ENCODE assay signal across 11 cellular contexts in genomic region chr4:113117346-113117677, GRCh38.
DNase-seq lines count a peak whose midpoint lies in the region; ATAC-seq, FAIRE-seq and TF ChIP-seq lines count a peak whose summit lies in the region.
"Had no signal": no experiment of that assay in that cellular context is flagged by ENCODE, and none has a peak within 500 bp of the region (broad histone marks: within the 10 kb centered on the region; RNA-seq: fewer than 3 reads in every experiment).

No MANE protein-coding gene starts in this region.

- DNase-seq in GM23338 (ENCODE audit: low spot score) (no peak), kidney (no peak), thyroid gland (no peak), NCI-H2227 (lab: John Stamatoyannopoulos, UW; ENCODE audit: unreplicated experiment) (no peak), NK-92 (lab: John Stamatoyannopoulos, UW; ENCODE audit: unreplicated experiment) (no peak)
- DNase-seq: KBM-7, NCI-H2029 treated with DMSO at 0.1 percent for 48 hours, SHP77 treated with DMSO at 0.1 percent for 48 hours had no signal

- no peaks in the 10 kb centered on the region for H3K9me3 Mint-ChIP-seq in GM23338
- H3K9me3 Mint-ChIP-seq in brain = no peaks in the 10 kb centered on the region

- H3K36me3 ChIP-seq in GM23338 (ENCODE audit: insufficient read depth) = no peaks in the 10 kb centered on the region
- H3K36me3 ChIP-seq in kidney (ENCODE audit: control insufficient read depth in 1 of 2, insufficient read depth in 2 of 2, low read length in 2 of 2) = no peaks in the 10 kb centered on the region
- no peaks in the 10 kb centered on the region for H3K36me3 ChIP-seq in thyroid gland

- ATAC-seq in GM23338 (peak; percentile 21; the same call in 2 of the 3 replicates), HG02973 (IDR thresholded peaks at IDR 0.05; ENCODE audit: unreplicated experiment) (no peak)

- 49 to 61% methylated on average over 3 of the region's 3 CpGs for WGBS in thyroid gland, 2 donors

- no peak for TF ChIP-seq POLR2A in thyroid gland (IDR thresholded peaks at IDR 0.05)

- peaks cover 21% of the 10 kb centered on the region for H3K4me1 ChIP-seq in GM23338 (ENCODE audit: insufficient read depth)
- H3K4me1 ChIP-seq in kidney (ENCODE audit: control insufficient read depth in 1 of 2, insufficient read depth in 1 of 2, low read depth in 1 of 2, low read length in 2 of 2) = peaks cover 3 to 4% of the 10 kb centered on the region in 2 donors
- H3K4me1 ChIP-seq in thyroid gland = no peaks in the 10 kb centered on the region

- intact Hi-C loops in kidney (cut with DNase I) (no loop called here), thyroid gland (cut with DNase I) (no loop called here)

- no peak overlapping the region for H3K4me3 Mint-ChIP-seq in GM23338
- peak overlapping the region; percentile 62 to 83 (median 78) for H3K4me3 Mint-ChIP-seq in brain
- H3K4me3 Mint-ChIP-seq: CD14-positive monocyte had no signal

- H4K20me1 ChIP-seq in GM23338 (replicated peaks; ENCODE audit: insufficient read depth) = no peaks in the 10 kb centered on the region

- H3K4me1 Mint-ChIP-seq in GM23338 (peaks cover 32% of the 10 kb centered on the region), brain (peaks cover 74% of the 10 kb centered on the region)
- H3K4me1 Mint-ChIP-seq: CD14-positive monocyte had no signal

- no peak for TF ChIP-seq CTCF in GM23338 (conservative IDR thresholded peaks at IDR 0.05; ENCODE audit: low read depth in 2 of 2)
- TF ChIP-seq CTCF in brain (conservative IDR thresholded peaks at IDR 0.05) = no peak
- no peak for TF ChIP-seq CTCF in kidney (IDR thresholded peaks at IDR 0.05; ENCODE audit: borderline replicate concordance, extremely low read depth, insufficient read depth)
- TF ChIP-seq CTCF in thyroid gland (IDR thresholded peaks at IDR 0.05) = no peak

- H3K27me3 Mint-ChIP-seq in GM23338 (ENCODE audit: insufficient read depth, low read depth, poor library complexity) = peaks cover 2% of the 10 kb centered on the region
- no peaks in the 10 kb centered on the region for H3K27me3 Mint-ChIP-seq in brain

- H3K36me3 Mint-ChIP-seq in GM23338 (ENCODE audit: low read depth) = no peaks in the 10 kb centered on the region
- H3K36me3 Mint-ChIP-seq in brain = no peaks in the 10 kb centered on the region
- H3K36me3 Mint-ChIP-seq: CD14-positive monocyte had no signal

- no peak overlapping the region for H3K4me3 ChIP-seq in GM23338
- peak overlapping the region; percentile 73 to 76 for H3K4me3 ChIP-seq in kidney (ENCODE audit: low read length in 2 of 2)
- H3K4me3 ChIP-seq in thyroid gland (replicated peaks in 1 of 3) = peak overlapping the region in 2 of 3 donors; percentile 17 to 20

- no peaks in the 10 kb centered on the region for H3K9me2 ChIP-seq in GM23338 (ENCODE audit: insufficient read depth)

- no peaks in the 10 kb centered on the region for H3K79me2 ChIP-seq in GM23338 (replicated peaks; ENCODE audit: insufficient read depth)

- H3K27me3 ChIP-seq in GM23338 (ENCODE audit: insufficient read depth) (no peaks in the 10 kb centered on the region), thyroid gland (no peaks in the 10 kb centered on the region)

- H3K9ac ChIP-seq in kidney (ENCODE audit: low read length in 2 of 2) = peak overlapping the region in 1 of 2 donors; percentile 68

- no peak overlapping the region for H2AFZ ChIP-seq in GM23338

- no peak overlapping the region for H3K4me2 ChIP-seq in GM23338

- no peaks in the 10 kb centered on the region for H3K9me3 ChIP-seq in kidney (ENCODE audit: control insufficient read depth in 1 of 2, low read length in 2 of 2)
- H3K9me3 ChIP-seq in thyroid gland = no peaks in the 10 kb centered on the region

- H3K27ac ChIP-seq in GM23338 (ENCODE audit: low read depth) (peak overlapping the region; percentile 46; the same call in 1 of the 2 replicates), kidney (ENCODE audit: low read depth in 2 of 2, low read length in 2 of 2) (no peak overlapping the region), thyroid gland (no peak overlapping the region)

- FAIRE-seq in kidney (lab: Jason Lieb, UNC) = no peak

- peak overlapping the region; percentile 17; the same call in 1 of the 2 replicates for H3K27ac Mint-ChIP-seq in GM23338
- H3K27ac Mint-ChIP-seq in brain = peak overlapping the region; percentile 75 to 94 (median 84)
- H3K27ac Mint-ChIP-seq: CD14-positive monocyte had no signal

- no peaks in the 10 kb centered on the region for H3F3A ChIP-seq in GM23338 (replicated peaks; ENCODE audit: low read depth)

TF ChIP-seq in GM23338, 12 proteins besides CTCF, POLR2A, EP300 and RAD21:
- TF ChIP-seq ZNF462 (CRISPR knock-in tag; IDR thresholded peaks at IDR 0.05) = no peak
